Comparison of ENCODE assay signal across 21 cellular contexts in genomic region chrX:24890677-24891076, GRCh38.
DNase-seq lines count a peak whose midpoint lies in the region; ATAC-seq, FAIRE-seq and TF ChIP-seq lines count a peak whose summit lies in the region.
"Had no signal": no experiment of that assay in that cellular context is flagged by ENCODE, and none has a peak within 500 bp of the region (broad histone marks: within the 10 kb centered on the region; RNA-seq: fewer than 3 reads in every experiment).

No MANE protein-coding gene starts in this region.

- FAIRE-seq in pancreas (lab: Jason Lieb, UNC) = peak; percentile 80

- no peak overlapping the region for H3K27ac Mint-ChIP-seq in activated T-helper 17 cell treated with anti-CD3 and anti-CD28 coated beads, Interleukin-2, amount 50 U/mL, for 72 hours
- H3K27ac Mint-ChIP-seq: brain; stimulated activated naive CD8-positive, alpha-beta T cell treated with anti-CD3 and anti-CD28 coated beads, Interleukin-15, amount 100 ng/mL, for 72 hours had no signal

- no peaks in the 10 kb centered on the region for H3K27me3 Mint-ChIP-seq in activated T-helper 17 cell treated with anti-CD3 and anti-CD28 coated beads, Interleukin-2, amount 50 U/mL, for 72 hours
- H3K27me3 Mint-ChIP-seq: stimulated activated naive CD8-positive, alpha-beta T cell treated with anti-CD3 and anti-CD28 coated beads, Interleukin-15, amount 100 ng/mL, for 72 hours had no signal

- 46 to 62% methylated on average over 2 of the region's 2 CpGs for WGBS in pancreas, 2 donors

- no peaks in the 10 kb centered on the region for H3K27me3 ChIP-seq in pancreas
- H3K27me3 ChIP-seq: transverse colon had no signal

- DNase-seq in NCI-H146 (lab: John Stamatoyannopoulos, UW) (peak; percentile 60), pancreas (no peak), GM19238 (ENCODE audit: insufficient read length, low spot score) (no peak), DMS114 treated with DMSO at 0.1 percent for 48 hours (lab: John Stamatoyannopoulos, UW; ENCODE audit: unreplicated experiment) (no peak), NCI-H526 treated with DMSO at 0.1 percent for 48 hours (lab: John Stamatoyannopoulos, UW) (no peak)
- DNase-seq: activated CD4-positive, alpha-beta T cell treated with anti-CD3 and anti-CD28 coated beads, Interleukin-2, amount 50 U/mL, for 1 hour; activated CD8-positive, alpha-beta memory T cell treated with anti-CD3 and anti-CD28 coated beads, Interleukin-2, amount 50 U/mL, for 48 hours; activated gamma-delta T cell; AML-193; GM23248; KBM-7; lower lobe of right lung; NCI-H2029; stimulated activated CD4-positive, alpha-beta T cell treated with anti-CD3 and anti-CD28 coated beads, Interleukin-4, amount 100 ng/mL, for 1 hour; stimulated activated naive CD8-positive, alpha-beta T cell treated with anti-CD3 and anti-CD28 coated beads, Interleukin-15, amount 100 ng/mL, for 72 hours; transverse colon had no signal

- TF ChIP-seq CTCF in pancreas (IDR thresholded peaks at IDR 0.05) = no peak

- no peak overlapping the region for H3K27ac ChIP-seq in pancreas
- H3K27ac ChIP-seq: coronary artery, GM23248, lower lobe of right lung, prostate gland, transverse colon had no signal

- no peaks in the 10 kb centered on the region for H3K4me1 ChIP-seq in pancreas
- H3K4me1 ChIP-seq: lower lobe of right lung, prostate gland, transverse colon had no signal

- ATAC-seq in GM18520 (IDR thresholded peaks at IDR 0.05; ENCODE audit: unreplicated experiment) (peak; percentile 46), pancreas (no peak)
- ATAC-seq in activated T-helper 17 cell treated with anti-CD3 and anti-CD28 coated beads, Interleukin-2, amount 50 U/mL, for 72 hours (replicated peaks) = peak; percentile 63
- ATAC-seq: lower lobe of right lung; stimulated activated naive CD8-positive, alpha-beta T cell treated with anti-CD3 and anti-CD28 coated beads, Interleukin-15, amount 100 ng/mL, for 72 hours had no signal

- H3K9me3 ChIP-seq in pancreas = no peaks in the 10 kb centered on the region
- H3K9me3 ChIP-seq: lower lobe of right lung, prostate gland, transverse colon had no signal

- H3K4me3 ChIP-seq in pancreas = no peak overlapping the region
- H3K4me3 ChIP-seq: coronary artery, GM23248, lower lobe of right lung, prostate gland, transverse colon had no signal

- intact Hi-C loops in pancreas (cut with DNase I) = no loop called here

- no peaks in the 10 kb centered on the region for H3K36me3 ChIP-seq in pancreas
- H3K36me3 ChIP-seq: lower lobe of right lung, prostate gland, transverse colon had no signal

- peaks cover 63% of the 10 kb centered on the region for H3K36me3 Mint-ChIP-seq in activated T-helper 17 cell treated with anti-CD3 and anti-CD28 coated beads, Interleukin-2, amount 50 U/mL, for 72 hours (ENCODE audit: low read depth)

- H3K4me1 Mint-ChIP-seq in activated T-helper 17 cell treated with anti-CD3 and anti-CD28 coated beads, Interleukin-2, amount 50 U/mL, for 72 hours = no peaks in the 10 kb centered on the region
- H3K4me1 Mint-ChIP-seq: stimulated activated naive CD8-positive, alpha-beta T cell treated with anti-CD3 and anti-CD28 coated beads, Interleukin-15, amount 100 ng/mL, for 72 hours had no signal

- no peak overlapping the region for H3K4me3 Mint-ChIP-seq in activated T-helper 17 cell treated with anti-CD3 and anti-CD28 coated beads, Interleukin-2, amount 50 U/mL, for 72 hours
- H3K4me3 Mint-ChIP-seq: brain; stimulated activated naive CD8-positive, alpha-beta T cell treated with anti-CD3 and anti-CD28 coated beads, Interleukin-15, amount 100 ng/mL, for 72 hours had no signal

- H3K9me3 Mint-ChIP-seq in activated T-helper 17 cell treated with anti-CD3 and anti-CD28 coated beads, Interleukin-2, amount 50 U/mL, for 72 hours = no peaks in the 10 kb centered on the region
- H3K9me3 Mint-ChIP-seq: stimulated activated naive CD8-positive, alpha-beta T cell treated with anti-CD3 and anti-CD28 coated beads, Interleukin-15, amount 100 ng/mL, for 72 hours had no signal

Comparison
In these comparisons a context has a peak if more than half of its experiments do, and no peak if none do; other contexts are left out.
1. ATAC-seq: peak in GM18520 (single experiment) and activated T-helper 17 cell treated with anti-CD3 and anti-CD28 coated beads, Interleukin-2, amount 50 U/mL, for 72 hours (single experiment); none in pancreas (0 of 4).